ENCODE assay signal across 1 cellular context in genomic region chr16:46885960-46886763, GRCh38.
TF ChIP-seq lines count a peak whose summit lies in the region.

No MANE protein-coding gene starts in this region.

TF ChIP-seq in HepG2, 621 proteins besides CTCF, POLR2A, EP300 and RAD21 (continued from another document):
- no peak; the same call in 1 of the 2 replicates for TF ChIP-seq ZGPAT (CRISPR knock-in tag; IDR thresholded peaks at IDR 0.05)
- TF ChIP-seq ZNF121 (CRISPR knock-in tag; IDR thresholded peaks at IDR 0.05), result no peak
- TF ChIP-seq ZNF142 (CRISPR knock-in tag; IDR thresholded peaks at IDR 0.05), result no peak
- no peak for TF ChIP-seq STAG1 (CRISPR knock-in tag; IDR thresholded peaks at IDR 0.05)
- TF ChIP-seq ZMAT3 (CRISPR knock-in tag; conservative IDR thresholded peaks at IDR 0.05), result peak; percentile 53; the same call in 1 of the 2 replicates
- TF ChIP-seq ZFP41 (CRISPR knock-in tag; IDR thresholded peaks at IDR 0.05; ENCODE audit: borderline replicate concordance), result no peak
- no peak for TF ChIP-seq TCF12 (IDR thresholded peaks at IDR 0.05)
- TF ChIP-seq TCF12 (CRISPR knock-in tag; IDR thresholded peaks at IDR 0.05), result no peak
- no peak for TF ChIP-seq ZNF788 (CRISPR knock-in tag; IDR thresholded peaks at IDR 0.05; ENCODE audit: borderline replicate concordance)
- TF ChIP-seq MAZ (IDR thresholded peaks at IDR 0.05; ENCODE audit: borderline replicate concordance, low read depth, low read length), result no peak
- peak; percentile 37; the same call in 1 of the 2 replicates for TF ChIP-seq MAZ (CRISPR knock-in tag; IDR thresholded peaks at IDR 0.05; ENCODE audit: low read depth)
- no peak for TF ChIP-seq HNF1B (CRISPR knock-in tag; IDR thresholded peaks at IDR 0.05)
- TF ChIP-seq NFIB (CRISPR knock-in tag; IDR thresholded peaks at IDR 0.05; ENCODE audit: borderline replicate concordance), result no peak
- no peak for TF ChIP-seq TERF1 (CRISPR knock-in tag; IDR thresholded peaks at IDR 0.05)
- no peak for TF ChIP-seq CREB3 (CRISPR knock-in tag; IDR thresholded peaks at IDR 0.05)
- TF ChIP-seq ZNF430 (CRISPR knock-in tag; IDR thresholded peaks at IDR 0.05), result no peak
- no peak for TF ChIP-seq MYNN (CRISPR knock-in tag; IDR thresholded peaks at IDR 0.05; ENCODE audit: low read depth)
- no peak for TF ChIP-seq ELF3 (CRISPR knock-in tag; IDR thresholded peaks at IDR 0.05)
- TF ChIP-seq ZBTB46 (CRISPR knock-in tag; IDR thresholded peaks at IDR 0.05; ENCODE audit: borderline replicate concordance), result no peak
- no peak for TF ChIP-seq CBX1 (IDR thresholded peaks at IDR 0.05; ENCODE audit: low read depth)
- no peak for TF ChIP-seq ZNF652 (CRISPR knock-in tag; IDR thresholded peaks at IDR 0.05; ENCODE audit: borderline replicate concordance, low read depth)
- TF ChIP-seq DPF2 (CRISPR knock-in tag; IDR thresholded peaks at IDR 0.05; ENCODE audit: borderline replicate concordance, low read depth), result 0 out of 2 replicates have a peak, but pooled peaks have one; percentile 26
- peak; percentile 36 to 40; a peak in 1 of 4 replicates for TF ChIP-seq HMGXB4 (CRISPR knock-in tag; IDR thresholded peaks at IDR 0.05; ENCODE audit: borderline replicate concordance in 1 of 2, low read depth in 1 of 2)
- no peak for TF ChIP-seq ZBTB44 (CRISPR knock-in tag; IDR thresholded peaks at IDR 0.05)
- TF ChIP-seq KLF11 (CRISPR knock-in tag; IDR thresholded peaks at IDR 0.05), result no peak; the same call in 1 of the 2 replicates
- no peak for TF ChIP-seq TOE1 (CRISPR knock-in tag; IDR thresholded peaks at IDR 0.05)
- peak; percentile 97 for TF ChIP-seq PRDM15 (CRISPR knock-in tag; IDR thresholded peaks at IDR 0.05)
- TF ChIP-seq MAFK (conservative IDR thresholded peaks at IDR 0.05 in 1 of 2, IDR thresholded peaks at IDR 0.05 in 1 of 2; ENCODE audit: low read length in 2 of 2), result no peak
- TF ChIP-seq ZNF501 (CRISPR knock-in tag; IDR thresholded peaks at IDR 0.05), result no peak
TF ChIP-seq in HepG2: peak in this region for 78.
